ENCODE assay signal across 13 cellular contexts in the genomic region with DNA sequence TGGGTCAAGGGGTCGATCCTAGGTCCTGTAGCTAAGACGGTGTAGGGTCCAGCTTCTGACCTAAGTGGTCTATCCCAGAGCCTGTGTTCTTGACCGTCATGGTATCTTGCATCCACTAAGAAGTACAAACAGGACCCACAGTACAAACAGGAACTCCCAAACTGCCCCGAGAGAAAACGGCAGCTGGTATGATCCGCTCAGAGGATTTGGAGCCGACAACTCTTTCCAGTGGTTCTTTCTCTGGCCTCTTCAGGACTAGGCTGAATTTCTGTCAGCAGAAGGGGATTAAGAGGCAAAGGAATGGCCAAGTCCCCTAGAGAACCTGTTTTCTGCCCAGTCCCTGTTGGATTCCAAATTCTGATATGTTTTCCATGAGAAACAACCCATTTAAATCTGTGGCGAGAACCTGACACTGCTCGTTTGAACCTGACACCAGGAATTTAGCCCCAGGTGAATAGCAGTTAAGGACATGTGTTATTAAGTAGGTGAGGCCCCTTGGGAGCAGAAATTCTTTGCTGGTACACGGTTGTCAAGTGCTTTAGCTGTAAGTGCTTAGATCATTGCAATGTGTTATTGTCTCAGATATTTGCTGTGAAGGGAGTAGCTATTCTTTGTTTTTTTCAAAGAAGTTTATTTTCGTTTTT. TPM values are rescaled to one million over a fixed set of nuclear protein-coding genes. Genes with fewer than 3 reads are reported as not detected.
DNase-seq lines count a peak whose midpoint lies in the region; ATAC-seq, FAIRE-seq and TF ChIP-seq lines count a peak whose summit lies in the region.
"Had no signal": no experiment of that assay in that cellular context is flagged by ENCODE, and none has a peak within 500 bp of the region (broad histone marks: within the 10 kb centered on the region; RNA-seq: fewer than 3 reads in every experiment).

No MANE protein-coding gene starts in this region.

- no peak overlapping the region for H4K8ac ChIP-seq in mesendoderm (ENCODE audit: low read depth, low read length)

- H3K36me3 ChIP-seq in A673 (ENCODE audit: insufficient read depth, low read length, poor library complexity, severe bottlenecking) (no peaks in the 10 kb centered on the region), mesendoderm (ENCODE audit: control insufficient read depth, insufficient read depth, low read length) (no peaks in the 10 kb centered on the region)

- H3K27ac ChIP-seq in A673 (ENCODE audit: low read depth, low read length, poor library complexity, severe bottlenecking): peak overlapping the region; percentile 63
- no peak overlapping the region for H3K27ac ChIP-seq in mesendoderm (ENCODE audit: low read depth, low read length)

- intact Hi-C loops in A673 (cut with micrococcal nuclease; ENCODE audit: unreplicated experiment): no loop called here

- BruUV-seq in A673 (replicated peaks; lab: Mats Ljungman, UMichigan): no TSS peak

- no peak overlapping the region for H2BK120ac ChIP-seq in mesendoderm (ENCODE audit: low read depth, low read length)

- no CpG with 5 or more reads among the region's 11 CpGs for WGBS in mesendoderm (ENCODE audit: extremely low coverage, insufficient coverage, low lambda C conversion rate)

- DNase-seq in A673 (ENCODE audit: low spot score) (no peak), NCI-H2107 (lab: John Stamatoyannopoulos, UW) (peak; percentile 22), chondrocyte (ENCODE audit: low spot score) (no peak), mesendoderm (peak; percentile 91), NK-92 (lab: John Stamatoyannopoulos, UW; ENCODE audit: unreplicated experiment) (no peak), GM03348 (ENCODE audit: low spot score) (no peak), HTR-8/SVneo (ENCODE audit: insufficient read length, low spot score) (no peak), T-helper 17 cell (no peak)
- DNase-seq: activated T-cell treated with anti-CD3 and anti-CD28 coated beads, Interleukin-2, amount 50 U/mL, for 72 hours; foreskin melanocyte; naive thymus-derived CD8-positive, alpha-beta T cell had no signal

- H2AK5ac ChIP-seq in mesendoderm (ENCODE audit: low read length): no peak overlapping the region

- CTCF ChIA-PET in A673 (lab: Charles Lee): no interaction called here

- H4K5ac ChIP-seq in mesendoderm (ENCODE audit: low read length): no peak overlapping the region

- TF ChIP-seq CTCF in A673 (conservative IDR thresholded peaks at IDR 0.05; ENCODE audit: low read depth, low read length) (no peak), chondrocyte (IDR thresholded peaks at IDR 0.05) (no peak)

- no peak for ATAC-seq in T-helper 17 cell
- ATAC-seq: activated T-cell treated with anti-CD3 and anti-CD28 coated beads, Interleukin-2, amount 50 U/mL, for 72 hours; naive thymus-derived CD8-positive, alpha-beta T cell had no signal

- H3K4me3 Mint-ChIP-seq in chondrocyte (ENCODE audit: unreplicated experiment): no peak overlapping the region
- no peak overlapping the region for H3K4me3 Mint-ChIP-seq in T-helper 17 cell
- H3K4me3 Mint-ChIP-seq: activated T-cell treated with anti-CD3 and anti-CD28 coated beads, Interleukin-2, amount 50 U/mL, for 72 hours; naive thymus-derived CD8-positive, alpha-beta T cell had no signal

- H3K18ac ChIP-seq in mesendoderm (ENCODE audit: low read length): no peak overlapping the region

- no peak for FAIRE-seq in HTR-8/SVneo (lab: Jason Lieb, UNC)
- FAIRE-seq: RCC 7860, TTC549 had no signal

- no peaks in the 10 kb centered on the region for H3K9me3 Mint-ChIP-seq in chondrocyte (ENCODE audit: low read depth)
- H3K9me3 Mint-ChIP-seq: activated T-cell treated with anti-CD3 and anti-CD28 coated beads, Interleukin-2, amount 50 U/mL, for 72 hours; naive thymus-derived CD8-positive, alpha-beta T cell had no signal

- peaks cover 13% of the 10 kb centered on the region for H3K36me3 Mint-ChIP-seq in chondrocyte (ENCODE audit: low read depth)
- peaks cover 3% of the 10 kb centered on the region for H3K36me3 Mint-ChIP-seq in T-helper 17 cell (ENCODE audit: low read depth)
- H3K36me3 Mint-ChIP-seq: naive thymus-derived CD8-positive, alpha-beta T cell had no signal

- H3K9ac ChIP-seq in mesendoderm (ENCODE audit: low read length): no peak overlapping the region

- no peaks in the 10 kb centered on the region for H3K79me2 ChIP-seq in mesendoderm (ENCODE audit: control insufficient read depth, insufficient read depth, low read length)

- no peak overlapping the region for H3K23ac ChIP-seq in mesendoderm (ENCODE audit: low read length)

- peaks cover 7% of the 10 kb centered on the region for H3K79me1 ChIP-seq in mesendoderm (ENCODE audit: low read length)

- H3K27me3 ChIP-seq in A673 (replicated peaks; ENCODE audit: insufficient read depth, low read depth, low read length, poor library complexity) (no peaks in the 10 kb centered on the region), mesendoderm (ENCODE audit: insufficient read depth, low read length, poor library complexity) (no peaks in the 10 kb centered on the region)

- peaks cover 43% of the 10 kb centered on the region for H3K4me1 ChIP-seq in A673 (ENCODE audit: insufficient read depth, low read length, poor library complexity, severe bottlenecking)
- H3K4me1 ChIP-seq in mesendoderm (ENCODE audit: control insufficient read depth, low read depth, low read length): peaks cover 4% of the 10 kb centered on the region

- H3K4me3 ChIP-seq in A673 (ENCODE audit: low read depth, low read length, poor library complexity, severe bottlenecking) (no peak overlapping the region), mesendoderm (ENCODE audit: low read length) (no peak overlapping the region)

- H3K27me3 Mint-ChIP-seq in chondrocyte (ENCODE audit: low read depth): no peaks in the 10 kb centered on the region
- peaks cover 63% of the 10 kb centered on the region for H3K27me3 Mint-ChIP-seq in T-helper 17 cell

- H3K9me3 ChIP-seq in A673 (ENCODE audit: low read depth, low read length, poor library complexity, severe bottlenecking) (no peaks in the 10 kb centered on the region), T-helper 17 cell (ENCODE audit: control insufficient read depth, low read length, poor library complexity, severe bottlenecking) (no peaks in the 10 kb centered on the region)

- no peak overlapping the region for H3K4me2 ChIP-seq in mesendoderm (ENCODE audit: low read length)

- no peak overlapping the region for H3K4ac ChIP-seq in mesendoderm (ENCODE audit: low read depth, low read length)

- H2BK5ac ChIP-seq in mesendoderm (ENCODE audit: low read length): no peak overlapping the region

- H3K4me1 Mint-ChIP-seq in chondrocyte (ENCODE audit: low read depth) (peaks cover 47% of the 10 kb centered on the region), T-helper 17 cell (no peaks in the 10 kb centered on the region)
- H3K4me1 Mint-ChIP-seq: naive thymus-derived CD8-positive, alpha-beta T cell had no signal

- POLR2A ChIA-PET in A673 (lab: Charles Lee; ENCODE audit: low non-redundant PET): no interaction called here

- peak overlapping the region; percentile 6 for H3K27ac Mint-ChIP-seq in chondrocyte (ENCODE audit: unreplicated experiment)
- no peak overlapping the region for H3K27ac Mint-ChIP-seq in T-helper 17 cell
- H3K27ac Mint-ChIP-seq: activated T-cell treated with anti-CD3 and anti-CD28 coated beads, Interleukin-2, amount 50 U/mL, for 72 hours; naive thymus-derived CD8-positive, alpha-beta T cell had no signal

- H3K56ac ChIP-seq in mesendoderm (ENCODE audit: low read length): no peak overlapping the region

- H2BK15ac ChIP-seq in mesendoderm (replicated peaks; ENCODE audit: low read depth): no peak overlapping the region

RNA-seq across cellular contexts. Expression of gene TXNDC2, which starts 50.5 kb away (rescaled TPM):
- total RNA-seq in A673 (2021) (0.13 and 0.42 TPM in 2 replicates), chondrocyte (0.17 to 0.41 TPM (median 0.28 TPM) in 3 replicates), T-helper 17 cell (not detected)
- polyA plus RNA-seq in mesendoderm (2013, experiment 1 of 2): 0.11 TPM
- 0.32 TPM for polyA plus RNA-seq in mesendoderm (2013, experiment 2 of 2)
- total RNA-seq: activated T-cell treated with anti-CD3 and anti-CD28 coated beads, Interleukin-2, amount 50 U/mL, for 72 hours; naive thymus-derived CD8-positive, alpha-beta T cell had no signal
- polyA plus RNA-seq: naive thymus-derived CD8-positive, alpha-beta T cell had no signal

Comparison
In these comparisons a context has a peak if more than half of its experiments do, and no peak if none do; other contexts are left out.
1. DNase-seq: peak in NCI-H2107 (single experiment) and mesendoderm (single experiment); none in A673 (single experiment), chondrocyte (single experiment), NK-92 (single experiment), GM03348 (single experiment), HTR-8/SVneo (single experiment) and T-helper 17 cell (0 of 3).